ENCODE assay signal across 8 cellular contexts in genomic region chr1:173714441-173714758, GRCh38. TPM values are rescaled to one million over a fixed set of nuclear protein-coding genes. Genes with fewer than 3 reads are reported as not detected.
DNase-seq lines count a peak whose midpoint lies in the region; ATAC-seq and TF ChIP-seq lines count a peak whose summit lies in the region.

No MANE protein-coding gene starts in this region.

- H3K27ac ChIP-seq in C4-2B, result peak overlapping the region; percentile 89
- H3K27ac ChIP-seq in MM.1S (ENCODE audit: low read length), result peak overlapping the region; percentile 68; the same call in 1 of the 2 replicates
- H3K27ac ChIP-seq in duodenal mucosa (ENCODE audit: low read depth, low read length), result no peak overlapping the region
- peak overlapping the region; percentile 87 for H3K27ac ChIP-seq in neural cell (ENCODE audit: low read length)

- H3K36me3 ChIP-seq in MM.1S (replicated peaks; ENCODE audit: insufficient read depth, low read length) (no peaks in the 10 kb centered on the region), duodenal mucosa (ENCODE audit: control insufficient read depth in 1 of 2, insufficient read depth in 2 of 2, low read length in 2 of 2) (peaks cover 0 to 4% of the 10 kb centered on the region in 2 donors), neural cell (ENCODE audit: insufficient read depth, low read length) (no peaks in the 10 kb centered on the region)

- peaks cover 24% of the 10 kb centered on the region for H3F3A ChIP-seq in MM.1S (ENCODE audit: insufficient read depth, low read length)
- peaks cover 6% of the 10 kb centered on the region for H3F3A ChIP-seq in neural cell (ENCODE audit: insufficient read depth, low read length, poor library complexity, severe bottlenecking)

- H3K4me1 ChIP-seq in MM.1S (ENCODE audit: low read length) (peaks cover 8% of the 10 kb centered on the region), duodenal mucosa (ENCODE audit: control insufficient read depth in 1 of 2, insufficient read depth in 2 of 2, low read length in 2 of 2) (peaks cover 17% of the 10 kb centered on the region in 2 donors)

- H3K4me2 ChIP-seq in MM.1S (ENCODE audit: low read depth, low read length) (peak overlapping the region; percentile 82), neural cell (ENCODE audit: low read length) (peak overlapping the region; percentile 65)

- peak overlapping the region; percentile 84 for H3K4me3 ChIP-seq in MM.1S (ENCODE audit: low read length)
- H3K4me3 ChIP-seq in duodenal mucosa (ENCODE audit: low read depth in 1 of 2, low read length in 2 of 2), result peak overlapping the region; percentile 85 to 97
- peak overlapping the region; percentile 74 for H3K4me3 ChIP-seq in neural cell (ENCODE audit: low read length)

- no peak for TF ChIP-seq EP300 in neural cell (conservative IDR thresholded peaks at IDR 0.05; ENCODE audit: poor library complexity, severe bottlenecking)

- no peaks in the 10 kb centered on the region for H3K9me3 ChIP-seq in MM.1S (replicated peaks; ENCODE audit: insufficient read depth, low read length)
- H3K9me3 ChIP-seq in duodenal mucosa (ENCODE audit: control insufficient read depth in 1 of 2, low read length in 2 of 2), result no peaks in the 10 kb centered on the region
- H3K9me3 ChIP-seq in neural cell (ENCODE audit: low read length), result no peaks in the 10 kb centered on the region

- H4K20me1 ChIP-seq in MM.1S (ENCODE audit: insufficient read depth, low read length) (no peaks in the 10 kb centered on the region), neural cell (ENCODE audit: insufficient read depth) (no peaks in the 10 kb centered on the region)

- no peak for TF ChIP-seq CTCF in C4-2B (conservative IDR thresholded peaks at IDR 0.05)
- TF ChIP-seq CTCF in MM.1S (IDR thresholded peaks at IDR 0.05; ENCODE audit: low read length), result no peak
- TF ChIP-seq CTCF in neural cell (IDR thresholded peaks at IDR 0.05; ENCODE audit: poor library complexity, severe bottlenecking), result no peak

- H3K27me3 ChIP-seq in MM.1S (replicated peaks; ENCODE audit: insufficient read depth, low read length), result no peaks in the 10 kb centered on the region
- H3K27me3 ChIP-seq in duodenal mucosa (ENCODE audit: control insufficient read depth in 1 of 2, insufficient read depth in 2 of 2, low read length in 2 of 2), result peaks cover 3 to 5% of the 10 kb centered on the region in 2 donors
- no peaks in the 10 kb centered on the region for H3K27me3 ChIP-seq in neural cell (ENCODE audit: insufficient read depth, low read depth, low read length)

- H3K9ac ChIP-seq in MM.1S (ENCODE audit: low read length), result peak overlapping the region; percentile 67; the same call in 1 of the 2 replicates
- H3K9ac ChIP-seq in duodenal mucosa (ENCODE audit: low read depth in 1 of 2, low read length in 2 of 2), result peak overlapping the region in 1 of 2 donors; percentile 94
- peak overlapping the region; percentile 76 for H3K9ac ChIP-seq in neural cell (ENCODE audit: low read length)

- DNase-seq in MM.1S (no peak), CD1c-positive myeloid dendritic cell (ENCODE audit: extremely low spot score) (no peak), NCI-H2081 (lab: John Stamatoyannopoulos, UW) (no peak), NCI-H2196 treated with DMSO at 0.1 percent for 48 hours (lab: John Stamatoyannopoulos, UW; ENCODE audit: unreplicated experiment) (no peak)

- no peak for TF ChIP-seq RAD21 in neural cell (conservative IDR thresholded peaks at IDR 0.05)

- H3K9me2 ChIP-seq in MM.1S (replicated peaks; ENCODE audit: insufficient read depth, low read length) (no peaks in the 10 kb centered on the region), neural cell (ENCODE audit: insufficient read depth, low read length) (no peaks in the 10 kb centered on the region)

- ATAC-seq in GM21390 (IDR thresholded peaks at IDR 0.05; ENCODE audit: unreplicated experiment), result no peak

- peaks cover 34% of the 10 kb centered on the region for H3K79me2 ChIP-seq in MM.1S (ENCODE audit: low read length)
- H3K79me2 ChIP-seq in neural cell (replicated peaks; ENCODE audit: insufficient read depth, low read length), result peaks cover 27% of the 10 kb centered on the region

- H2AFZ ChIP-seq in MM.1S (ENCODE audit: low read length) (peak overlapping the region; percentile 95), neural cell (ENCODE audit: low read depth, low read length) (peak overlapping the region; percentile 98)

TF ChIP-seq in neural cell, 6 proteins besides CTCF, POLR2A, EP300 and RAD21:
- TF ChIP-seq MXI1 (conservative IDR thresholded peaks at IDR 0.05; ENCODE audit: poor library complexity, severe bottlenecking) (no peak), SMC3 (conservative IDR thresholded peaks at IDR 0.05; ENCODE audit: poor library complexity) (no peak), REST (IDR thresholded peaks at IDR 0.05; ENCODE audit: borderline replicate concordance) (no peak), TAF1 (IDR thresholded peaks at IDR 0.05; ENCODE audit: low read depth) (no peak), EZH2 (IDR thresholded peaks at IDR 0.05; ENCODE audit: borderline replicate concordance, insufficient read depth, low read length, poor library complexity, severe bottlenecking) (no peak), POLR2AphosphoS5 (IDR thresholded peaks at IDR 0.05) (no peak)

RNA-seq across cellular contexts. Expression of gene KLHL20, which starts 0.4 kb away (rescaled TPM):
- 33.2 and 41.8 TPM in 2 replicates for polyA plus RNA-seq in neural cell
- polyA minus RNA-seq in neural cell, result 47.0 and 54.5 TPM in 2 replicates

RNA-seq across cellular contexts. Expression of gene ANKRD45, which starts 44.7 kb away (rescaled TPM):
- polyA plus RNA-seq in neural cell, result 8.7 and 9.9 TPM in 2 replicates
- 20.3 and 22.2 TPM in 2 replicates for polyA minus RNA-seq in neural cell
